ENCODE assay signal across 25 cellular contexts in the genomic region with DNA sequence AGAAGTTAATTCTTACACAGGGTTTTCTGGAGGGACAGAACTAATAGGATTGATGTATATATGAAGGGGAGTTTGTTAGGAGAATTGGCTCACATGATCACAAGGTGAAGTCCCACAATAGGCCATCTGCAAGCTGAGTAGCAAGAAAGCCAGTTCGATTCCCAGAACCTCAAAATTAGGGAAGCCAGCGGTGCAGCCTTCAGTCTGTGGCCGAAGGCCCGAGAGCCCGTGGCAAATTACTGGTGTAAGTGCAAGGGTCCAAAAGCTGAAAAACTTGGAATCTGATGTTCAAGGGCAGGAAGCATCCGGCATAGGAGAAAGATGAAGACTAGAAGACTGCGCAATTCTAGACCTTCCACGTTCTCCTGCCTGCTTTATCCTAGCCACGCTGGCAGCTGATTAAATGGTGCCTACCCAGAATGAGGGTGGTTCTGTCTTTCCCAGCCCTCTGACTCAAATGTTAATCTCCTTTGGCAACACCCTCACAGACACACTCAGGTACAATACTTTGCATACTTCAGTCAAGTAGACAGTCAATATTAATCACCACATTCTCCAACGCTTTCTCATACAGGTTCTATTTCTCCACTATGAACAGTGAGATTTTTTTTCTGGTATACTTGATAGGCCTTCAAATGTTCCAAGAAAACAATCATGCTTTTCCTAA.
"Had no signal": no experiment of that assay in that cellular context is flagged by ENCODE, and none has a peak within 500 bp of the region (broad histone marks: within the 10 kb centered on the region; RNA-seq: fewer than 3 reads in every experiment).

No MANE protein-coding gene starts in this region.

- FAIRE-seq: colon, frontal cortex, small intestine had no signal

- H3K27ac ChIP-seq: dorsolateral prefrontal cortex, esophagus squamous epithelium, neural progenitor cell, parathyroid adenoma, right lobe of liver, transverse colon, upper lobe of right lung, uterus had no signal

- ATAC-seq: left lobe of liver; naive thymus-derived CD4-positive, alpha-beta T cell; right lobe of liver; stimulated activated naive B cell treated with anti-CD40 and anti-IgM and Interleukin-4, amounts not matched to agents 10 μg/mL and 1 μg/mL and 100 μg/mL, for 72 hours; upper lobe of right lung had no signal

- H3K9me3 Mint-ChIP-seq: naive thymus-derived CD4-positive, alpha-beta T cell; nephron; neural progenitor cell; stimulated activated naive B cell treated with anti-CD40 and anti-IgM and Interleukin-4, amounts not matched to agents 10 μg/mL and 1 μg/mL and 100 μg/mL, for 72 hours; stimulated activated naive CD8-positive, alpha-beta T cell treated with anti-CD3 and anti-CD28 coated beads, Interleukin-15, Interleukin-2, amounts not matched to agents 100 ng/mL and 50 ng/mL, for 24 hours had no signal

- H3K36me3 Mint-ChIP-seq: naive thymus-derived CD4-positive, alpha-beta T cell; neural progenitor cell; stimulated activated naive B cell treated with anti-CD40 and anti-IgM and Interleukin-4, amounts not matched to agents 10 μg/mL and 1 μg/mL and 100 μg/mL, for 72 hours had no signal

- H3K9me3 ChIP-seq: esophagus squamous epithelium, right lobe of liver, transverse colon, upper lobe of right lung, uterus had no signal

- H3K27ac Mint-ChIP-seq: immature natural killer cell; naive thymus-derived CD4-positive, alpha-beta T cell; nephron; neural progenitor cell; progenitor cell of endocrine pancreas; stimulated activated naive B cell treated with anti-CD40 and anti-IgM and Interleukin-4, amounts not matched to agents 10 μg/mL and 1 μg/mL and 100 μg/mL, for 72 hours; stimulated activated naive CD8-positive, alpha-beta T cell treated with anti-CD3 and anti-CD28 coated beads, Interleukin-15, Interleukin-2, amounts not matched to agents 100 ng/mL and 50 ng/mL, for 24 hours had no signal

- H3K4me1 Mint-ChIP-seq: naive thymus-derived CD4-positive, alpha-beta T cell; stimulated activated naive B cell treated with anti-CD40 and anti-IgM and Interleukin-4, amounts not matched to agents 10 μg/mL and 1 μg/mL and 100 μg/mL, for 72 hours had no signal

- H3K4me3 Mint-ChIP-seq: immature natural killer cell; naive thymus-derived CD4-positive, alpha-beta T cell; nephron; neural progenitor cell; stimulated activated naive B cell treated with anti-CD40 and anti-IgM and Interleukin-4, amounts not matched to agents 10 μg/mL and 1 μg/mL and 100 μg/mL, for 72 hours; stimulated activated naive CD8-positive, alpha-beta T cell treated with anti-CD3 and anti-CD28 coated beads, Interleukin-15, Interleukin-2, amounts not matched to agents 100 ng/mL and 50 ng/mL, for 24 hours had no signal

- H3K27me3 ChIP-seq: dorsolateral prefrontal cortex, esophagus squamous epithelium, neural progenitor cell, right lobe of liver, transverse colon, upper lobe of right lung, uterus had no signal

- DNase-seq: dorsolateral prefrontal cortex; effector CD4-positive, alpha-beta T cell; esophagus squamous epithelium; hypothalamus; immature natural killer cell; islet precursor cell; mesendoderm; midbrain; naive thymus-derived CD4-positive, alpha-beta T cell; right lobe of liver; small intestine; stimulated activated CD4-positive, alpha-beta T cell treated with anti-CD3 and anti-CD28 coated beads, Interleukin-15, amount 100 ng/mL, for 24 hours; stimulated activated CD4-positive, alpha-beta T cell treated with anti-CD3 and anti-CD28 coated beads, Interleukin-2, amount 100 ng/mL, for 48 hours; stimulated activated naive B cell treated with anti-CD40 and anti-IgM and Interleukin-4, amounts not matched to agents 10 μg/mL and 1 μg/mL and 100 μg/mL, for 72 hours; transverse colon; upper lobe of right lung; uterus had no signal

- H3K36me3 ChIP-seq: esophagus squamous epithelium, neural progenitor cell, right lobe of liver, transverse colon, upper lobe of right lung, uterus had no signal

- H3K4me3 ChIP-seq: dorsolateral prefrontal cortex, esophagus squamous epithelium, neural progenitor cell, right lobe of liver, transverse colon, upper lobe of right lung, uterus had no signal

- H3K4me1 ChIP-seq: esophagus squamous epithelium, neural progenitor cell, parathyroid adenoma, right lobe of liver, upper lobe of right lung had no signal
